ENCODE assay signal across 1 cellular context in the genomic region with DNA sequence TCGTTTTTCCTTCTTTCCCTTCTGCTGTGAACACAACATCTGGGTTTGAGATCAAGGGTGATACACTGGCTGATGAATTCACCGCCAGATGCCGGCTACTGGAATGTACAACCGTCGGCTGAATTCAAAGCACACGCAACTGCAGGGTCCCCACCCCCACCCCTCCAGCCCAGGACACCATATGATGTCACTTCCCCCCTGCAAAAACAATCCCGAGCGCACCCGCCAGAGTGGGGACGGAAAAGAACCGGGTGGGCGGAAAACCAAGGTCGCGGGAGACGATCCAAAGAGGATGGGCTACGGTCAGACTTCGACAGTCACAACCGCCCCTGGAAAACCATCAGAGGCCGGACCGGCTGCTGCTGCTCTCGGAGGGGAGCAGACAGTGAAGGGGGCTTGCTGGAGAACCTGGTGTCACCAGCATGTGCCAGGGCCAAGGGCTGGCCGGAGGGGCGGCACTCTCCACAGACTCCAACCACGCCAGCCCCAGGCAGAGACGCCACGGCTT.
A peak's percentile ranks its signal among the peaks of the same experiment; 100 is the strongest.
TF ChIP-seq lines count a peak whose summit lies in the region.

No MANE protein-coding gene starts in this region.

TF ChIP-seq in K562, 482 proteins besides CTCF, POLR2A, EP300 and RAD21 (continued from another document):
- TF ChIP-seq, protein P1, sequence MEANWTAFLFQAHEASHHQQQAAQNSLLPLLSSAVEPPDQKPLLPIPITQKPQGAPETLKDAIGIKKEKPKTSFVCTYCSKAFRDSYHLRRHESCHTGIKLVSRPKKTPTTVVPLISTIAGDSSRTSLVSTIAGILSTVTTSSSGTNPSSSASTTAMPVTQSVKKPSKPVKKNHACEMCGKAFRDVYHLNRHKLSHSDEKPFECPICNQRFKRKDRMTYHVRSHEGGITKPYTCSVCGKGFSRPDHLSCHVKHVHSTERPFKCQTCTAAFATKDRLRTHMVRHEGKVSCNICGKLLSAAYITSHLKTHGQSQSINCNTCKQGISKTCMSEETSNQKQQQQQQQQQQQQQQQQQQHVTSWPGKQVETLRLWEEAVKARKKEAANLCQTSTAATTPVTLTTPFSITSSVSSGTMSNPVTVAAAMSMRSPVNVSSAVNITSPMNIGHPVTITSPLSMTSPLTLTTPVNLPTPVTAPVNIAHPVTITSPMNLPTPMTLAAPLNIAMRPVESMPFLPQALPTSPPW (CRISPR knock-in tag; IDR thresholded peaks at IDR 0.05), result no peak
- TF ChIP-seq NRF1 (conservative IDR thresholded peaks at IDR 0.05 in 1 of 2, IDR thresholded peaks at IDR 0.05 in 1 of 2), result peak in 1 of 2 experiments; percentile 26; a peak in 2 of 4 replicates
- TF ChIP-seq ATF7 (IDR thresholded peaks at IDR 0.05), result 0 out of 2 replicates have a peak, but pooled peaks have one; percentile 15
- no peak for TF ChIP-seq KHSRP (IDR thresholded peaks at IDR 0.05)
TF ChIP-seq in K562: peak in this region for 2.
